In genomic region chr2:144357623-144358400, GRCh38 we compare ENCODE assay signal across 1 cellular context.
TF ChIP-seq lines count a peak whose summit lies in the region.

No MANE protein-coding gene starts in this region.

TF ChIP-seq in GM12878, 131 proteins besides CTCF, POLR2A, EP300 and RAD21 (continued from another document):
- peak; percentile 62 for TF ChIP-seq PML (IDR thresholded peaks at IDR 0.05; ENCODE audit: low read length)
- TF ChIP-seq CBX5 (IDR thresholded peaks at IDR 0.05; ENCODE audit: low read depth): 0 out of 2 replicates have a peak, but pooled peaks have one; percentile 23
- TF ChIP-seq CREM (IDR thresholded peaks at IDR 0.05; ENCODE audit: low read depth): peak; percentile 90
- 0 out of 2 replicates have a peak, but pooled peaks have one; percentile 52 for TF ChIP-seq DPF2 (IDR thresholded peaks at IDR 0.05)
- TF ChIP-seq SREBF1 (IDR thresholded peaks at IDR 0.05; ENCODE audit: low read length): peak; percentile 33; the same call in 1 of the 2 replicates
- TF ChIP-seq YY1 (IDR thresholded peaks at IDR 0.05; ENCODE audit: low read depth, low read length): peak; percentile 58
- peak; percentile 55; the same call in 1 of the 2 replicates for TF ChIP-seq TCF12 (IDR thresholded peaks at IDR 0.05; ENCODE audit: low read depth, low read length)
- peak; percentile 68 for TF ChIP-seq CREB1 (IDR thresholded peaks at IDR 0.05; ENCODE audit: low read depth)
- no peak for TF ChIP-seq CHD4 (IDR thresholded peaks at IDR 0.05)
- peak; percentile 68 for TF ChIP-seq GABPA (IDR thresholded peaks at IDR 0.05; ENCODE audit: low read depth)
- TF ChIP-seq IKZF2 (IDR thresholded peaks at IDR 0.05): peak; percentile 72 to 73
- TF ChIP-seq BHLHE40 (IDR thresholded peaks at IDR 0.05; ENCODE audit: borderline replicate concordance in 1 of 2, low read depth in 2 of 2, low read length in 1 of 2): peak in 1 of 2 experiments; percentile 31; a peak in 1 of 4 replicates
- peak; percentile 54 for TF ChIP-seq SKIL (IDR thresholded peaks at IDR 0.05; ENCODE audit: low read depth, poor library complexity, severe bottlenecking)
- TF ChIP-seq MTA3 (IDR thresholded peaks at IDR 0.05; ENCODE audit: borderline replicate concordance, low read length): 0 out of 2 replicates have a peak, but pooled peaks have one; percentile 51
- 0 out of 2 replicates have a peak, but pooled peaks have one; percentile 39 for TF ChIP-seq POLR2AphosphoS5 (IDR thresholded peaks at IDR 0.05; ENCODE audit: low read length)
- peak; percentile 89 for TF ChIP-seq RUNX3 (IDR thresholded peaks at IDR 0.05; ENCODE audit: low read length)
- TF ChIP-seq PAX5 (IDR thresholded peaks at IDR 0.05; ENCODE audit: borderline replicate concordance, low read depth, low read length): peak; percentile 91; the same call in 1 of the 2 replicates
- peak; percentile 65 for TF ChIP-seq TCF7 (IDR thresholded peaks at IDR 0.05; ENCODE audit: borderline replicate concordance)
- TF ChIP-seq LARP7 (IDR thresholded peaks at IDR 0.05): no peak
- TF ChIP-seq ZNF217 (IDR thresholded peaks at IDR 0.05): peak; percentile 49; the same call in 1 of the 2 replicates
- peak; percentile 91 for TF ChIP-seq EED (IDR thresholded peaks at IDR 0.05; ENCODE audit: low read depth)
- peak; percentile 76; the same call in 1 of the 2 replicates for TF ChIP-seq TBL1XR1 (IDR thresholded peaks at IDR 0.05; ENCODE audit: low read depth, low read length)
- TF ChIP-seq ZBED1 (IDR thresholded peaks at IDR 0.05; ENCODE audit: borderline replicate concordance): peak; percentile 93; the same call in 1 of the 2 replicates
- peak; percentile 85; the same call in 2 of the 3 replicates for TF ChIP-seq POU2F2 (IDR thresholded peaks at IDR 0.05; ENCODE audit: borderline replicate concordance, low read depth, low read length)
- peak; percentile 94 for TF ChIP-seq ATF2 (IDR thresholded peaks at IDR 0.05; ENCODE audit: low read length)
- TF ChIP-seq SMC3 (IDR thresholded peaks at IDR 0.05; ENCODE audit: borderline replicate concordance, low read length): no peak
- TF ChIP-seq SP1 (IDR thresholded peaks at IDR 0.05; ENCODE audit: low read depth, low read length): peak; percentile 10
- peak; percentile 95 for TF ChIP-seq IRF4 (IDR thresholded peaks at IDR 0.05; ENCODE audit: low read depth, low read length)
- TF ChIP-seq RAD51 (IDR thresholded peaks at IDR 0.05): no peak
- TF ChIP-seq STAT1 (conservative IDR thresholded peaks at IDR 0.05): no peak
- peak; percentile 29; the same call in 1 of the 2 replicates for TF ChIP-seq RELB (IDR thresholded peaks at IDR 0.05; ENCODE audit: low read depth)
